In the genomic region with DNA sequence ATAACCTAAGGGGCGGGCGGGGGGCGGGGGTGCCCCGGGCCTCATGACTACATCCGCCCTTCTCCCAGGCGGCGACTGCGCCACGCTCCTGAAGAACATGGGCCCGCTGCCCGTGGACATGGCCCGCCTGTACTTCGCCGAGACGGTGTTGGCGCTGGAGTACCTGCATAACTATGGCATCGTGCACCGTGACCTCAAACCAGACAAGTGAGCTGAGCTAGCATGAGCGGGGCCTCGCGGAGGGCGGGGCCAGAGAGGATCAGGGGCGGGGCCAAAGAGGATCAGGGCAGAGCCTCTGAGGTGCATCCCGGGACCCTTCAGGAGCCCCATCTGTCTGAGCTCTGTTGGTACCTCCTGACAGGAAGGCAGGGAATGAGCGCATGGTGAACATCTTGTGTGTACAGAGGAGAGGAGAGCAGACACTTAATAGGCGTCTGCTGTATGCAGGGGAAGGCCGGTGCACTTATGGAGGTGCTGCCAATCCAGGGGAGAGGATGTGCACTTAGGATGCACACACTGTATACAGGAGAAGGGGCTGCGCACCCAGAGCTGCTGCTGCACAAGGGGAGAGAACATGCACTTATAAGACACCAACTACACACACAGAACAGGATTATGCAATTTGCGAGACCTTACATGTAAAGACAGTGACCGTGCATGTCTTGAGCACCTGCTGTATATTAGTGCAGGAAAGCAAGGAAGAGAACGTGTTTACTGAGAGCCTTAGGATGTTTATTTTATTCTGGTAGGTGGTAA, we compare ENCODE assay signal across 1 cellular context.
TF ChIP-seq lines count a peak whose summit lies in the region.

No MANE protein-coding gene starts in this region.

TF ChIP-seq in GM12878, 131 proteins besides CTCF, POLR2A, EP300 and RAD21:
- TF ChIP-seq CHD1 (IDR thresholded peaks at IDR 0.05; ENCODE audit: low read depth, low read length) = no peak
